In the genomic region with DNA sequence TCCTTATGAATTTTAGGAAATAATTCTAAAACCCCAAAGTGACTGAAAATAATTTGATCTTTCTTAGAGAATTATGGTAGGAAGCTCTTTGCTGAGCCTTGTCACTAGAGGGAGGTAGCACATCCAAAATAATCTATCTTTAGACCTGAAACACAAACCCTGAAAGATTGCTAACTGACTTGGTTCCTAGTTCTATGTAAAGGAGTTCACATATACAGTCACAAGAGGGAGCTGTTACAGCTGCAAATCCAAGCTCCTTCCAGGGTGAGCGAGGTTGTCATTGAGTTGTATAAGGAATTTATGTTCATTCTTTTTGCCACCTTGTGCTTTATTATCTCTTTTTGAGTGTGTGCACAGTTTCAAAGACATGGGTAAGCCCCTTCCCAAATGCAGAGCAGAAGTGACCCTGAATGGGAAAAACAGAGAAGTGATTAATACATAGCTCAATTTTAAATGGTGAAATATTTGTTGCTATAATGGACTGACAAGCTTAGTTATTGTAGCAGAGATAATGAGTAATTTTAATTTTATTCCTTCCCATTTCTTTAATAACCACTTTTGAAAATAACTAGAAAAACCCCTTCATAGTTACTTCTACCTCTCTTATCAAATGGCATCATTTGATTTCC, we compare ENCODE assay signal across 8 cellular contexts.
A peak's percentile ranks its signal among the peaks of the same experiment; 100 is the strongest.
DNase-seq lines count a peak whose midpoint lies in the region; ATAC-seq and TF ChIP-seq lines count a peak whose summit lies in the region.

No MANE protein-coding gene starts in this region.

- intact Hi-C loops in transverse colon (cut with DNase I; ENCODE audit: low total_unique reads), result no loop called here

- no peaks in the 10 kb centered on the region for H3K36me3 Mint-ChIP-seq in activated T-helper 17 cell treated with anti-CD3 and anti-CD28 coated beads, Interleukin-2, amount 50 U/mL, for 72 hours (ENCODE audit: low read depth)

- no peak for TF ChIP-seq POLR2A in transverse colon (IDR thresholded peaks at IDR 0.05)

- H3K27me3 ChIP-seq in transverse colon, result no peaks in the 10 kb centered on the region

- no peak overlapping the region for H3K27ac Mint-ChIP-seq in activated T-helper 17 cell treated with anti-CD3 and anti-CD28 coated beads, Interleukin-2, amount 50 U/mL, for 72 hours

- peak; percentile 66 for ATAC-seq in GM18502 (IDR thresholded peaks at IDR 0.05; ENCODE audit: poor library complexity, unreplicated experiment)
- ATAC-seq in activated T-helper 17 cell treated with anti-CD3 and anti-CD28 coated beads, Interleukin-2, amount 50 U/mL, for 72 hours (replicated peaks), result peak; percentile 62

- H3K4me3 ChIP-seq in transverse colon, result no peak overlapping the region

- in situ Hi-C loops in transverse colon (cut with MboI; ENCODE audit: low pct_ligation_motif_present in 1 of 4, low pct_unique_long_range_greater_than_20kb in 1 of 4, low sequenced_read_pairs in 3 of 4), result no loop called here

- H3K9me3 ChIP-seq in transverse colon, result peaks cover 0 to 10% of the 10 kb centered on the region in 2 donors

- no peak overlapping the region for H3K27ac ChIP-seq in transverse colon

- no peaks in the 10 kb centered on the region for H3K4me1 ChIP-seq in transverse colon

- no peaks in the 10 kb centered on the region for H3K9me3 Mint-ChIP-seq in activated T-helper 17 cell treated with anti-CD3 and anti-CD28 coated beads, Interleukin-2, amount 50 U/mL, for 72 hours

- WGBS in transverse colon (ENCODE audit: low coverage in 1 of 2), 2 donors, result 0% methylated on average over 1 of the region's 1 CpG

- peak; percentile 41 to 63 (median 47) for TF ChIP-seq CTCF in transverse colon (IDR thresholded peaks at IDR 0.05)

- DNase-seq in AML-193 (lab: John Stamatoyannopoulos, UW), result peak; percentile 73 to 77
- DNase-seq in NAMALWA (ENCODE audit: low spot score), result peak; percentile 82
- peak; percentile 60 for DNase-seq in iPS DF 4.7 (ENCODE audit: extremely low read depth, low spot score)
- no peak for DNase-seq in transverse colon
- DNase-seq in retina, result no peak
- DNase-seq in activated CD4-positive, alpha-beta T cell treated with anti-CD3 and anti-CD28 coated beads for 4 hours, result no peak

- H3K36me3 ChIP-seq in transverse colon, result no peaks in the 10 kb centered on the region

- H3K4me1 Mint-ChIP-seq in activated T-helper 17 cell treated with anti-CD3 and anti-CD28 coated beads, Interleukin-2, amount 50 U/mL, for 72 hours, result no peaks in the 10 kb centered on the region

- H3K4me3 Mint-ChIP-seq in activated T-helper 17 cell treated with anti-CD3 and anti-CD28 coated beads, Interleukin-2, amount 50 U/mL, for 72 hours, result peak overlapping the region; percentile 41

- no peak for TF ChIP-seq EP300 in transverse colon (IDR thresholded peaks at IDR 0.05; ENCODE audit: low read depth)

- no peaks in the 10 kb centered on the region for H3K27me3 Mint-ChIP-seq in activated T-helper 17 cell treated with anti-CD3 and anti-CD28 coated beads, Interleukin-2, amount 50 U/mL, for 72 hours

Comparison
In these comparisons a context has a peak if more than half of its experiments do, and no peak if none do; other contexts are left out.
1. DNase-seq: peak in AML-193 (2 of 2), NAMALWA (single experiment) and iPS DF 4.7 (single experiment); none in transverse colon (single experiment), retina (single experiment) and activated CD4-positive, alpha-beta T cell treated with anti-CD3 and anti-CD28 coated beads for 4 hours (0 of 2).